Comparison of ENCODE assay signal across 18 cellular contexts in the genomic region with DNA sequence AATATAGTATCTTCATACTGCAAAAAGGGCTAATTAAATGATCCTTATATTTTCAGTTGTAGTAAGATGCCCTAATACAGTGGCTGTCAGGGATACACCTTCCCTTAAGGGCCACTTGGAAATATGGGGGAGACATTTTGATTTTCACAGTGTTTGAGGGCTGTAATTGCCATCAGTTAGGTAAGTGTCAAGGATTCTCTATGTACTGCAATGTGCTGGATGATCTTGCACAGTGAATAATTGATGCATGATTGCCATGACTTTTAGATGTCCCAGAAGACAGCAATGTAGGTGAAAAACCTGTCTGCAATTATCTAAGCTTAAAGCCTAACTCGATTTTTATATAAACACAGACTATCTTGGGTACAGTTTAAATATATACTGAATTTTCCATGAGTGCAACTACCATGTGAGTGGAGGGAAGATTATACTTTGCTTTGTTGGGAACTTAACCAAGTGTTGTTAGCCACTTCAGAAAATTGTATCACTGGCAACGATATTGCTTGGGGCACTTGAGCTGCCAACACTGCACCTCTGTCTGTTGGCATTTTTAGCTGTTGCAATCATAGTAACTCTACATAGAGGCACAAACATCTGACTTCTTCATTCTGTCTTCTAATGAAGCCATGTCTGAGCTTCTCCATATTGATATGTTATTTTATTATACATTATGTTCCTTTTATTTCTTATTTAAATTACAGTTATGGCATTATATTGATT.
"Had no signal": no experiment of that assay in that cellular context is flagged by ENCODE, and none has a peak within 500 bp of the region (broad histone marks: within the 10 kb centered on the region; RNA-seq: fewer than 3 reads in every experiment).

No MANE protein-coding gene starts in this region.

- H3K4me3 ChIP-seq: colonic mucosa, esophagus squamous epithelium, hepatocyte, lung, pancreas, sigmoid colon, testis, tibial artery had no signal

- H3K4me1 ChIP-seq: colonic mucosa, esophagus squamous epithelium, pancreas, sigmoid colon, tibial artery had no signal

- H3K36me3 ChIP-seq: colonic mucosa, esophagus squamous epithelium, neutrophil, pancreas, sigmoid colon, tibial artery had no signal

- H3K27me3 ChIP-seq: colonic mucosa, esophagus squamous epithelium, hepatocyte, neutrophil, pancreas, sigmoid colon, testis, tibial artery had no signal

- ATAC-seq: natural killer cell treated with Interleukin-12 subunit alpha and Interleukin-12 subunit beta and Interleukin-15 and Interleukin-18, amount 100 ng/mL, for 72 hours; pancreas; stimulated activated memory B cell treated with anti-CD40 and anti-IgM and Interleukin-4, amounts not matched to agents 10 μg/mL and 1 μg/mL and 100 μg/mL, for 72 hours; stimulated activated naive CD8-positive, alpha-beta T cell treated with anti-CD3 and anti-CD28 coated beads, Interleukin-15, Interleukin-2, amounts not matched to agents 100 U/mL and 50 U/mL, for 24 hours had no signal

- H3K27ac ChIP-seq: colonic mucosa, esophagus squamous epithelium, hepatocyte, neutrophil, pancreas, sigmoid colon, testis, tibial artery had no signal

- H3K9me3 ChIP-seq: colonic mucosa, esophagus squamous epithelium, neutrophil, pancreas, sigmoid colon, testis, tibial artery had no signal

- DNase-seq: colonic mucosa; effector CD8-positive, alpha-beta T cell; endodermal cell; esophagus squamous epithelium; kidney; naive B cell; pancreas; sigmoid colon; stimulated activated CD4-positive, alpha-beta T cell treated with anti-CD3 and anti-CD28 coated beads, Interleukin-4, amount 100 ng/mL, for 4 hours; stimulated activated naive CD8-positive, alpha-beta T cell treated with anti-CD3 and anti-CD28 coated beads, Interleukin-15, Interleukin-2, amounts not matched to agents 100 U/mL and 50 U/mL, for 24 hours; substantia nigra; testis; tibial artery had no signal
